ENCODE assay signal across 14 cellular contexts in genomic region chr12:116427200-116427932, GRCh38.
A peak's percentile ranks its signal among the peaks of the same experiment; 100 is the strongest.
DNase-seq lines count a peak whose midpoint lies in the region; ATAC-seq and TF ChIP-seq lines count a peak whose summit lies in the region.
"Had no signal": no experiment of that assay in that cellular context is flagged by ENCODE, and none has a peak within 500 bp of the region (broad histone marks: within the 10 kb centered on the region; RNA-seq: fewer than 3 reads in every experiment).

No MANE protein-coding gene starts in this region.

- TF ChIP-seq CTCF in left ventricle myocardium inferior (IDR thresholded peaks at IDR 0.05; ENCODE audit: borderline replicate concordance) (no peak), heart left ventricle (IDR thresholded peaks at IDR 0.05) (no peak), uterus (IDR thresholded peaks at IDR 0.05) (no peak)

- peaks cover 12% of the 10 kb centered on the region for H3K4me1 ChIP-seq in left ventricle myocardium inferior
- H3K4me1 ChIP-seq in heart left ventricle = peaks cover 0 to 13% (median 0%) of the 10 kb centered on the region in 12 donors
- peaks cover 26% of the 10 kb centered on the region for H3K4me1 ChIP-seq in iPS-18a (ENCODE audit: control insufficient read depth, low read depth, low read length)
- H3K4me1 ChIP-seq in uterus = peaks cover 3 to 9% of the 10 kb centered on the region in 2 donors
- H3K4me1 ChIP-seq in Karpas-422 (ENCODE audit: low read length) = no peaks in the 10 kb centered on the region
- H3K4me1 ChIP-seq: transverse colon had no signal

- no peaks in the 10 kb centered on the region for H3K79me2 ChIP-seq in Karpas-422 (ENCODE audit: low read length)

- peak overlapping the region; percentile 3 for H3K27ac ChIP-seq in left ventricle myocardium inferior (replicated peaks)
- H3K27ac ChIP-seq in heart left ventricle = no peak overlapping the region
- H3K27ac ChIP-seq in iPS-18a (ENCODE audit: low read length) = peak overlapping the region; percentile 6
- H3K27ac ChIP-seq in uterus = peak overlapping the region; percentile 72 to 78
- H3K27ac ChIP-seq in Karpas-422 (ENCODE audit: low read length) = no peak overlapping the region

- H3K9me2 ChIP-seq in Karpas-422 (replicated peaks; ENCODE audit: insufficient read depth, low read length) = no peaks in the 10 kb centered on the region

- no peaks in the 10 kb centered on the region for H4K20me1 ChIP-seq in Karpas-422 (ENCODE audit: insufficient read depth, low read depth, low read length)

- 52 to 61% (median 57%) methylated on average over 19 of the region's 19 CpGs for WGBS in heart left ventricle, 4 donors

- H3K9ac ChIP-seq in iPS-18a (ENCODE audit: low read length) = peak overlapping the region; percentile 42
- no peak overlapping the region for H3K9ac ChIP-seq in Karpas-422 (ENCODE audit: low read length)

- H3K36me3 ChIP-seq in left ventricle myocardium inferior (no peaks in the 10 kb centered on the region), heart left ventricle (no peaks in the 10 kb centered on the region), iPS-18a (ENCODE audit: control insufficient read depth, low read depth, low read length) (no peaks in the 10 kb centered on the region), uterus (no peaks in the 10 kb centered on the region), Karpas-422 (ENCODE audit: insufficient read depth, low read length) (no peaks in the 10 kb centered on the region)
- H3K36me3 ChIP-seq: transverse colon had no signal

- H3K4me2 ChIP-seq in Karpas-422 (ENCODE audit: low read depth, low read length, poor library complexity, severe bottlenecking) = no peak overlapping the region

- H3K4me3 ChIP-seq in left ventricle myocardium inferior = no peak overlapping the region
- no peak overlapping the region for H3K4me3 ChIP-seq in heart left ventricle
- H3K4me3 ChIP-seq in iPS-18a (ENCODE audit: low read length) = no peak overlapping the region
- H3K4me3 ChIP-seq in uterus = no peak overlapping the region
- no peak overlapping the region for H3K4me3 ChIP-seq in Karpas-422 (ENCODE audit: low read length)
- H3K4me3 ChIP-seq: transverse colon had no signal

- intact Hi-C loops in left ventricle myocardium inferior (cut with micrococcal nuclease) = no loop called here
- intact Hi-C loops in heart left ventricle (cut with DNase I) = no loop called here
- intact Hi-C loops in uterus (cut with DNase I; ENCODE audit: low total_unique reads) = no loop called here

- no peak for TF ChIP-seq POLR2A in heart left ventricle (IDR thresholded peaks at IDR 0.05)
- no peak for TF ChIP-seq POLR2A in uterus (IDR thresholded peaks at IDR 0.05)

- ATAC-seq in heart left ventricle (no peak), GM21723 (IDR thresholded peaks at IDR 0.05; ENCODE audit: unreplicated experiment) (no peak)

- DNase-seq in left ventricle myocardium inferior = no peak
- no peak for DNase-seq in heart left ventricle
- peak; percentile 41 for DNase-seq in T1000 (lab: John Stamatoyannopoulos, UW)
- DNase-seq in uterus = no peak
- DNase-seq in Karpas-422 = no peak
- DNase-seq in activated CD4-positive, CD25-positive, alpha-beta regulatory T cell treated with anti-CD3 and anti-CD28 coated beads, Interleukin-2, amount 50 U/mL, for 72 hours = no peak
- DNase-seq: activated CD4-positive, alpha-beta T cell treated with anti-CD3 and anti-CD28 coated beads, Interleukin-2, amount 10 ng/mL, durations not matched to agents 7 days and 5 days; activated effector memory CD4-positive, alpha-beta T cell treated with anti-CD3 and anti-CD28 coated beads, Interleukin-2, amount 50 U/mL, for 16 hours; central memory CD4-positive, alpha-beta T cell; DND-41; NCI-H1417 treated with DMSO at 0.1 percent for 48 hours had no signal

- H3K9me3 ChIP-seq in left ventricle myocardium inferior (replicated peaks) (peaks cover 7% of the 10 kb centered on the region), heart left ventricle (peaks cover 0 to 9% (median 0%) of the 10 kb centered on the region in 12 donors), iPS-18a (ENCODE audit: control insufficient read depth, low read depth, low read length) (no peaks in the 10 kb centered on the region), uterus (no peaks in the 10 kb centered on the region), Karpas-422 (ENCODE audit: low read length) (no peaks in the 10 kb centered on the region)
- H3K9me3 ChIP-seq: transverse colon had no signal

- H2AFZ ChIP-seq in Karpas-422 (ENCODE audit: low read length) = no peak overlapping the region

- peaks cover 22% of the 10 kb centered on the region for H3K27me3 ChIP-seq in left ventricle myocardium inferior (ENCODE audit: low read depth)
- no peaks in the 10 kb centered on the region for H3K27me3 ChIP-seq in heart left ventricle
- H3K27me3 ChIP-seq in iPS-18a (ENCODE audit: control insufficient read depth, insufficient read depth, low read length) = peaks cover 8% of the 10 kb centered on the region
- H3K27me3 ChIP-seq in uterus = no peaks in the 10 kb centered on the region
- H3K27me3 ChIP-seq in Karpas-422 (ENCODE audit: low read length) = no peaks in the 10 kb centered on the region
- H3K27me3 ChIP-seq: transverse colon had no signal

Comparison
In these comparisons a context has a peak if more than half of its experiments do, and no peak if none do; other contexts are left out.
1. H3K27ac ChIP-seq: peak in left ventricle myocardium inferior (single experiment), iPS-18a (single experiment) and uterus (2 of 2); none in heart left ventricle (0 of 12) and Karpas-422 (single experiment).